ENCODE assay signal across 8 cellular contexts in genomic region chr2:117814417-117815264, GRCh38. TPM values are rescaled to one million over a fixed set of nuclear protein-coding genes. Genes with fewer than 3 reads are reported as not detected.
DNase-seq lines count a peak whose midpoint lies in the region; ATAC-seq and TF ChIP-seq lines count a peak whose summit lies in the region.

DDX18 (plus strand) TSS chr2:117814691; CDS start chr2:117814778, 87 bp downstream.

- intact Hi-C loops in heart right ventricle (cut with DNase I): loop anchor here in 4 of 10 donors (5.0 to 10.0 kb wide), 3 partner anchors 188 to 270 kb away; partner anchors contain the start of genes INSIG2 (in 2 of the 4) and CCDC93 (in 1 of the 4)
- intact Hi-C loops in posterior vena cava (cut with DNase I): loop anchor here in 1 of 2 donors (10.0 kb wide), 1 partner anchor 380 kb away; no protein-coding TSS in a partner anchor

- peaks cover 5 to 33% (median 24%) of the 10 kb centered on the region in 9 donors for H3K4me1 ChIP-seq in heart right ventricle

- WGBS in heart right ventricle, 2 donors: 0 to 1% methylated on average over 57 of the region's 57 CpGs

- peak; percentile 85 for DNase-seq in NCI-H1436 treated with DMSO at 0.1 percent for 48 hours (lab: John Stamatoyannopoulos, UW)
- DNase-seq in T-helper 1 cell: peak; percentile 95 to 98 (median 96)
- DNase-seq in amniotic epithelial cell (ENCODE audit: low read depth): peak; percentile 96
- DNase-seq in heart right ventricle: peak; percentile 95 to 98
- peak; percentile 99 for DNase-seq in posterior vena cava (ENCODE audit: low spot score)
- DNase-seq in ureter (ENCODE audit: low spot score): peak; percentile 98

- no peaks in the 10 kb centered on the region for H3K27me3 ChIP-seq in heart right ventricle

- ATAC-seq in HG02840 (IDR thresholded peaks at IDR 0.05; ENCODE audit: low FRiP score, unreplicated experiment): peak; percentile 98
- ATAC-seq in heart right ventricle: peak; percentile 96 to 100 (median 98)

- H3K27ac ChIP-seq in heart right ventricle: peak within 1 kb of the TSS; percentile 63 to 95 (median 90)

- H3K4me3 ChIP-seq in GM12875 (ENCODE audit: low read depth, low read length) (peak within 1 kb of the TSS; percentile 67), heart right ventricle (peak within 1 kb of the TSS; percentile 62 to 98 (median 87))

- H3K9me3 ChIP-seq in heart right ventricle: peaks cover 0 to 3% (median 0%) of the 10 kb centered on the region in 11 donors

- TF ChIP-seq CTCF in GM12875 (IDR thresholded peaks at IDR 0.05; ENCODE audit: borderline replicate concordance, insufficient read depth, low read depth, low read length) (peak; percentile 99), heart right ventricle (IDR thresholded peaks at IDR 0.05) (peak in 8 of 9 donors; percentile 93 to 100 (median 98))

- H3K36me3 ChIP-seq in heart right ventricle: peaks cover 0 to 39% (median 12%) of the 10 kb centered on the region in 9 donors

RNA-seq across cellular contexts. Expression of gene DDX18, which starts in this region (rescaled TPM):
- 10 to 100 TPM; 21.9 to 40.4 (median 29.3) TPM for total RNA-seq in heart right ventricle
- 10 to 100 TPM; 17.5 to 31.2 TPM for polyA plus RNA-seq in heart right ventricle
- total RNA-seq in posterior vena cava: 10 to 100 TPM; 36.4 to 45.8 TPM
- 79.7 TPM for total RNA-seq in ureter

Comparison
In these comparisons a context has a peak if more than half of its experiments do, and no peak if none do; other contexts are left out.
1. Peak in every context shown above with its lines: DNase-seq, ATAC-seq, H3K4me3 ChIP-seq and H3K27ac ChIP-seq.